Comparison of ENCODE assay signal across 1 cellular context in genomic region chr3:155325263-155325835, GRCh38.
TF ChIP-seq lines count a peak whose summit lies in the region.

No MANE protein-coding gene starts in this region.

TF ChIP-seq in GM23338, 12 proteins besides CTCF, POLR2A, EP300 and RAD21:
- TF ChIP-seq REST (IDR thresholded peaks at IDR 0.05; ENCODE audit: unreplicated experiment) (no peak), ZNF462 (CRISPR knock-in tag; IDR thresholded peaks at IDR 0.05) (no peak), STAT1 (IDR thresholded peaks at IDR 0.05; ENCODE audit: unreplicated experiment) (no peak), EZH2 (IDR thresholded peaks at IDR 0.05; ENCODE audit: low read depth, unreplicated experiment) (no peak), CREB1 (CRISPR knock-in tag; IDR thresholded peaks at IDR 0.05; ENCODE audit: low read depth) (no peak), POLR2AphosphoS5 (IDR thresholded peaks at IDR 0.05; ENCODE audit: low read depth) (no peak), ZNF331 (CRISPR knock-in tag; IDR thresholded peaks at IDR 0.05; ENCODE audit: low read depth) (no peak)
